7 cellular contexts compared by ENCODE assay signal in genomic region chr7:18345641-18346234, GRCh38.
DNase-seq lines count a peak whose midpoint lies in the region; ATAC-seq and TF ChIP-seq lines count a peak whose summit lies in the region.

No MANE protein-coding gene starts in this region.

- TF ChIP-seq CTCF in DOHH2 (IDR thresholded peaks at IDR 0.05; ENCODE audit: low read depth, low read length, poor library complexity, severe bottlenecking) = peak; percentile 96
- peak; percentile 88 for TF ChIP-seq CTCF in epithelial cell of esophagus (IDR thresholded peaks at IDR 0.05; ENCODE audit: insufficient read depth, low read depth, low read length, missing control alignments)

- H3K4me3 ChIP-seq in DOHH2 (ENCODE audit: low read length) (no peak overlapping the region), epithelial cell of esophagus (ENCODE audit: low read length) (no peak overlapping the region)
- no peak overlapping the region for H3K4me3 ChIP-seq in naive thymus-derived CD4-positive, alpha-beta T cell (ENCODE audit: low read length)

- peaks cover 0 to 15% (median 5%) of the 10 kb centered on the region in 11 donors for H3K9me3 Mint-ChIP-seq in naive thymus-derived CD4-positive, alpha-beta T cell

- CTCF ChIA-PET in naive thymus-derived CD4-positive, alpha-beta T cell (lab: Charles Lee) = interaction anchor here (0.7 to 2.0 kb wide), 4 partner anchors 575 to 1321 kb away, joined by 4 to 9 read pairs (median 6); no protein-coding TSS in a partner anchor

- intact Hi-C loops in naive thymus-derived CD4-positive, alpha-beta T cell (cut with micrococcal nuclease) = loop anchor here (1.0 kb wide), 5 partner anchors 575 to 1454 kb away; no protein-coding TSS in a partner anchor

- no peaks in the 10 kb centered on the region for H3K4me1 Mint-ChIP-seq in naive thymus-derived CD4-positive, alpha-beta T cell

- no peaks in the 10 kb centered on the region for H3F3A ChIP-seq in DOHH2 (ENCODE audit: control insufficient read depth, insufficient read depth)

- no peak overlapping the region for H3K27ac Mint-ChIP-seq in naive thymus-derived CD4-positive, alpha-beta T cell

- H3K27ac ChIP-seq in DOHH2 (ENCODE audit: low read depth, low read length) = no peak overlapping the region
- H3K27ac ChIP-seq in naive thymus-derived CD4-positive, alpha-beta T cell (ENCODE audit: low read depth, low read length) = no peak overlapping the region

- peaks cover 4% of the 10 kb centered on the region; the same call in 1 of the 2 replicates for H3K4me1 ChIP-seq in DOHH2 (ENCODE audit: control insufficient read depth, low read length)
- H3K4me1 ChIP-seq in naive thymus-derived CD4-positive, alpha-beta T cell (ENCODE audit: control insufficient read depth in 2 of 2, insufficient read depth in 2 of 2, low read length in 2 of 2) = no peaks in the 10 kb centered on the region

- H4K20me1 ChIP-seq in DOHH2 (ENCODE audit: control insufficient read depth, insufficient read depth, low read depth, low read length) = no peaks in the 10 kb centered on the region

- H3K27me3 Mint-ChIP-seq in naive thymus-derived CD4-positive, alpha-beta T cell = peaks cover 3 to 12% (median 7%) of the 10 kb centered on the region in 5 donors

- no peaks in the 10 kb centered on the region for H3K36me3 Mint-ChIP-seq in naive thymus-derived CD4-positive, alpha-beta T cell

- ATAC-seq in GM21528 (IDR thresholded peaks at IDR 0.05; ENCODE audit: low FRiP score, unreplicated experiment) = peak; percentile 60
- ATAC-seq in naive thymus-derived CD4-positive, alpha-beta T cell = no peak

- H3K9me3 ChIP-seq in DOHH2 (ENCODE audit: control insufficient read depth, insufficient read depth, low read length) = peaks cover 9% of the 10 kb centered on the region; the same call in 1 of the 2 replicates
- H3K9me3 ChIP-seq in naive thymus-derived CD4-positive, alpha-beta T cell (ENCODE audit: control insufficient read depth in 2 of 3, low read length in 3 of 3) = no peaks in the 10 kb centered on the region

- peak; percentile 27 for DNase-seq in NCI-H1092 (lab: John Stamatoyannopoulos, UW)
- DNase-seq in SKM-1 treated with dmso at 0.1 percent for 144 hours (lab: John Stamatoyannopoulos, UW; ENCODE audit: unreplicated experiment) = peak; percentile 60
- peak; percentile 51 for DNase-seq in epithelial cell of esophagus (ENCODE audit: low read depth)
- peak in 5 of 9 donors; percentile 8 to 43 (median 30) for DNase-seq in naive thymus-derived CD4-positive, alpha-beta T cell
- no peak for DNase-seq in NCI-H128 (lab: John Stamatoyannopoulos, UW; ENCODE audit: unreplicated experiment)

- no peaks in the 10 kb centered on the region for H3K36me3 ChIP-seq in DOHH2 (ENCODE audit: control insufficient read depth, low read length)
- H3K36me3 ChIP-seq in naive thymus-derived CD4-positive, alpha-beta T cell (ENCODE audit: control insufficient read depth in 2 of 3, insufficient read depth in 3 of 3, low read length in 3 of 3) = no peaks in the 10 kb centered on the region

- POLR2A ChIA-PET in naive thymus-derived CD4-positive, alpha-beta T cell (lab: Charles Lee) = no interaction called here

- no peaks in the 10 kb centered on the region; the same call in 1 of the 2 replicates for H3K27me3 ChIP-seq in DOHH2 (ENCODE audit: control insufficient read depth, low read length)
- no peaks in the 10 kb centered on the region for H3K27me3 ChIP-seq in naive thymus-derived CD4-positive, alpha-beta T cell (ENCODE audit: control insufficient read depth in 2 of 2, insufficient read depth in 2 of 2, low read length in 2 of 2)

- no peaks in the 10 kb centered on the region for H3K79me2 ChIP-seq in DOHH2 (ENCODE audit: control insufficient read depth, low read length)

- H3K4me2 ChIP-seq in DOHH2 (ENCODE audit: low read length) = no peak overlapping the region

- H3K9me2 ChIP-seq in DOHH2 (replicated peaks; ENCODE audit: control insufficient read depth, low read length) = no peaks in the 10 kb centered on the region

- H3K4me3 Mint-ChIP-seq in naive thymus-derived CD4-positive, alpha-beta T cell = no peak overlapping the region
